1 cellular context compared by ENCODE assay signal in the genomic region with DNA sequence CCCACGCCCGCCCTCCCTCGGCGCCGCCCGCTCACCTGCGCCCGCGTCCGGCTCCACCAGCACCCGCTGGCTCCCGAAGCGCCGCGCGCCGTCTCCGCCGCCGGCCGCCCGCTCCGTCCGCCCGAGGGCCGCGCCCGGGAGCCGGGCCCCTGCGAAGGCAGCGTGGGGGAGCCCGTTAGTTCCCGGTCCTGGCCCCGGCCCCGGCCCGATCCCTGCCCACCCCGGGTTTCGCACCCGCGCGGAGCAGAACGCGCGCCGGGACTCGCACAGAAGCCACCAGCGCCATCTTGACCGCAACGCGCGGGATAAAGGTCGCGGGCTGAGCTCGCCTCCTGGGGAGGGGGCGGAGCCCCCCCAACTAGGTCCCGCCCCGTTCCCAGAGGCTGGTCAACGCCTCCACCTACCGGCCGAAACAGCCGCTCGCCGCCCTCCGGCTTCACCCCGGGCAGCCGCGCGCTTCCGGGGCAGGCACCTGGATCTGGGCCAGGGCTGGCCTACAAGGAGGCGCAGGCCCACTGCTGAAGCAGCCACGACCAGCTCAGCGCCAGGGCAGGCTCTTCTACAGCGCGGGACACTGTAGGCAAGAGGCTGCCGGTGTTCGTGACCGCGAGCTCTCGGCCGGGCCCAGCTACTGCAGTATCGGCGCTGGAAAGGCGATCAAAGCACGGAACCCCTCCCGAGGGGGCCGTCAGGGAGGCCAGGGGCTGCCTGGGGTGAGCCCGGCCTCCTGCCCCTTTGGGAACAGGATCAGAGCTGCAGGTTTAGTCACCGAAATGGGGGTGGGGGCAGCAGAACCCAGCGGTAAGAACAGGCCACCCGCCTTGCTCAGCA.
TF ChIP-seq lines count a peak whose summit lies in the region.

A gene with protein sequence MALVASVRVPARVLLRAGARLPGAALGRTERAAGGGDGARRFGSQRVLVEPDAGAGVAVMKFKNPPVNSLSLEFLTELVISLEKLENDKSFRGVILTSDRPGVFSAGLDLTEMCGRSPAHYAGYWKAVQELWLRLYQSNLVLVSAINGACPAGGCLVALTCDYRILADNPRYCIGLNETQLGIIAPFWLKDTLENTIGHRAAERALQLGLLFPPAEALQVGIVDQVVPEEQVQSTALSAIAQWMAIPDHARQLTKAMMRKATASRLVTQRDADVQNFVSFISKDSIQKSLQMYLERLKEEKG (minus strand): TSS at position 307 of the 831 bp plus-strand sequence. CDS start 21 bp downstream, at position 286.

TF ChIP-seq in HepG2, 621 proteins besides CTCF, POLR2A, EP300 and RAD21 (continued from another document and continues in another):
- TF ChIP-seq MTF1 (CRISPR knock-in tag; IDR thresholded peaks at IDR 0.05), result no peak
- no peak; the same call in 1 of the 2 replicates for TF ChIP-seq FOXO1 (CRISPR knock-in tag; IDR thresholded peaks at IDR 0.05)
- TF ChIP-seq HES4 (CRISPR knock-in tag; IDR thresholded peaks at IDR 0.05; ENCODE audit: borderline replicate concordance), result peak; percentile 52; the same call in 1 of the 2 replicates
- TF ChIP-seq, protein P1, sequence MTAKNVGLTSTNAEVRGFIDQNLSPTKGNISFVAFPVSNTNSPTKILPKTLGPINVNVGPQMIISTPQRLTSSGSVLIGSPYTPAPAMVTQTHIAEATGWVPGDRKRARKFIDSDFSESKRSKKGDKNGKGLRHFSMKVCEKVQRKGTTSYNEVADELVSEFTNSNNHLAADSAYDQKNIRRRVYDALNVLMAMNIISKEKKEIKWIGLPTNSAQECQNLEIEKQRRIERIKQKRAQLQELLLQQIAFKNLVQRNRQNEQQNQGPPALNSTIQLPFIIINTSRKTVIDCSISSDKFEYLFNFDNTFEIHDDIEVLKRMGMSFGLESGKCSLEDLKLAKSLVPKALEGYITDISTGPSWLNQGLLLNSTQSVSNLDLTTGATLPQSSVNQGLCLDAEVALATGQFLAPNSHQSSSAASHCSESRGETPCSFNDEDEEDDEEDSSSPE (CRISPR knock-in tag; IDR thresholded peaks at IDR 0.05), result peak; percentile 83
- TF ChIP-seq, protein P2, sequence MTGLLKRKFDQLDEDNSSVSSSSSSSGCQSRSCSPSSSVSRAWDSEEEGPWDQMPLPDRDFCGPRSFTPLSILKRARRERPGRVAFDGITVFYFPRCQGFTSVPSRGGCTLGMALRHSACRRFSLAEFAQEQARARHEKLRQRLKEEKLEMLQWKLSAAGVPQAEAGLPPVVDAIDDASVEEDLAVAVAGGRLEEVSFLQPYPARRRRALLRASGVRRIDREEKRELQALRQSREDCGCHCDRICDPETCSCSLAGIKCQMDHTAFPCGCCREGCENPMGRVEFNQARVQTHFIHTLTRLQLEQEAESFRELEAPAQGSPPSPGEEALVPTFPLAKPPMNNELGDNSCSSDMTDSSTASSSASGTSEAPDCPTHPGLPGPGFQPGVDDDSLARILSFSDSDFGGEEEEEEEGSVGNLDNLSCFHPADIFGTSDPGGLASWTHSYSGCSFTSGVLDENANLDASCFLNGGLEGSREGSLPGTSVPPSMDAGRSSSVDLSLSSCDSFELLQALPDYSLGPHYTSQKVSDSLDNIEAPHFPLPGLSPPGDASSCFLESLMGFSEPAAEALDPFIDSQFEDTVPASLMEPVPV (CRISPR knock-in tag; IDR thresholded peaks at IDR 0.05), result peak; percentile 89
- peak; percentile 71 for TF ChIP-seq MED8 (CRISPR knock-in tag; IDR thresholded peaks at IDR 0.05; ENCODE audit: insufficient replicate concordance)
- TF ChIP-seq U2AF2 (IDR thresholded peaks at IDR 0.05; ENCODE audit: low read depth, low read length), result no peak
- TF ChIP-seq, protein P3, sequence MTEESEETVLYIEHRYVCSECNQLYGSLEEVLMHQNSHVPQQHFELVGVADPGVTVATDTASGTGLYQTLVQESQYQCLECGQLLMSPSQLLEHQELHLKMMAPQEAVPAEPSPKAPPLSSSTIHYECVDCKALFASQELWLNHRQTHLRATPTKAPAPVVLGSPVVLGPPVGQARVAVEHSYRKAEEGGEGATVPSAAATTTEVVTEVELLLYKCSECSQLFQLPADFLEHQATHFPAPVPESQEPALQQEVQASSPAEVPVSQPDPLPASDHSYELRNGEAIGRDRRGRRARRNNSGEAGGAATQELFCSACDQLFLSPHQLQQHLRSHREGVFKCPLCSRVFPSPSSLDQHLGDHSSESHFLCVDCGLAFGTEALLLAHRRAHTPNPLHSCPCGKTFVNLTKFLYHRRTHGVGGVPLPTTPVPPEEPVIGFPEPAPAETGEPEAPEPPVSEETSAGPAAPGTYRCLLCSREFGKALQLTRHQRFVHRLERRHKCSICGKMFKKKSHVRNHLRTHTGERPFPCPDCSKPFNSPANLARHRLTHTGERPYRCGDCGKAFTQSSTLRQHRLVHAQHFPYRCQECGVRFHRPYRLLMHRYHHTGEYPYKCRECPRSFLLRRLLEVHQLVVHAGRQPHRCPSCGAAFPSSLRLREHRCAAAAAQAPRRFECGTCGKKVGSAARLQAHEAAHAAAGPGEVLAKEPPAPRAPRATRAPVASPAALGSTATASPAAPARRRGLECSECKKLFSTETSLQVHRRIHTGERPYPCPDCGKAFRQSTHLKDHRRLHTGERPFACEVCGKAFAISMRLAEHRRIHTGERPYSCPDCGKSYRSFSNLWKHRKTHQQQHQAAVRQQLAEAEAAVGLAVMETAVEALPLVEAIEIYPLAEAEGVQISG (CRISPR knock-in tag; IDR thresholded peaks at IDR 0.05), result peak; percentile 75
- TF ChIP-seq ZBTB42 (CRISPR knock-in tag; IDR thresholded peaks at IDR 0.05), result no peak
- TF ChIP-seq GTF3A (CRISPR knock-in tag; conservative IDR thresholded peaks at IDR 0.05), result no peak
- no peak for TF ChIP-seq ZNF678 (CRISPR knock-in tag; IDR thresholded peaks at IDR 0.05)
- peak; percentile 90; the same call in 1 of the 2 replicates for TF ChIP-seq ZNF772 (CRISPR knock-in tag; IDR thresholded peaks at IDR 0.05)
- TF ChIP-seq ZFP90 (CRISPR knock-in tag; IDR thresholded peaks at IDR 0.05; ENCODE audit: borderline replicate concordance), result peak; percentile 65; the same call in 1 of the 2 replicates
- TF ChIP-seq CREB1 (IDR thresholded peaks at IDR 0.05), result 0 out of 2 replicates have a peak, but pooled peaks have one; percentile 18
- TF ChIP-seq CREB1 (CRISPR knock-in tag; IDR thresholded peaks at IDR 0.05), result peak; percentile 49; the same call in 1 of the 2 replicates
- TF ChIP-seq ZNF296 (CRISPR knock-in tag; conservative IDR thresholded peaks at IDR 0.05), result no peak
- TF ChIP-seq ZFP1 (CRISPR knock-in tag; IDR thresholded peaks at IDR 0.05), result peak; percentile 43; the same call in 1 of the 2 replicates
- TF ChIP-seq, protein P4, sequence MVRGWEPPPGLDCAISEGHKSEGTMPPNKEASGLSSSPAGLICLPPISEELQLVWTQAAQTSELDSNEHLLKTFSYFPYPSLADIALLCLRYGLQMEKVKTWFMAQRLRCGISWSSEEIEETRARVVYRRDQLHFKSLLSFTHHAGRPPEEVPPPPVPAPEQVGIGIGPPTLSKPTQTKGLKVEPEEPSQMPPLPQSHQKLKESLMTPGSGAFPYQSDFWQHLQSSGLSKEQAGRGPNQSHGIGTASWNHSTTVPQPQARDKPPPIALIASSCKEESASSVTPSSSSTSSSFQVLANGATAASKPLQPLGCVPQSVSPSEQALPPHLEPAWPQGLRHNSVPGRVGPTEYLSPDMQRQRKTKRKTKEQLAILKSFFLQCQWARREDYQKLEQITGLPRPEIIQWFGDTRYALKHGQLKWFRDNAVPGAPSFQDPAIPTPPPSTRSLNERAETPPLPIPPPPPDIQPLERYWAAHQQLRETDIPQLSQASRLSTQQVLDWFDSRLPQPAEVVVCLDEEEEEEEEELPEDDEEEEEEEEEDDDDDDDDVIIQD (CRISPR knock-in tag; IDR thresholded peaks at IDR 0.05; ENCODE audit: low read depth), result peak; percentile 63
- no peak for TF ChIP-seq ZFP36 (IDR thresholded peaks at IDR 0.05; ENCODE audit: borderline replicate concordance, low read depth, low read length, partially characterized antibody)
- peak; percentile 40; the same call in 1 of the 2 replicates for TF ChIP-seq ZNF619 (CRISPR knock-in tag; IDR thresholded peaks at IDR 0.05)
- TF ChIP-seq, protein P5, sequence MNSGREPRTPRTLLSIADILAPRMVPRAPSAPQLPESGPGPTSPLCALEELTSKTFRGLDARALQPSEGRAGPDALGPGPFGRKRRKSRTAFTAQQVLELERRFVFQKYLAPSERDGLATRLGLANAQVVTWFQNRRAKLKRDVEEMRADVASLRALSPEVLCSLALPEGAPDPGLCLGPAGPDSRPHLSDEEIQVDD (CRISPR knock-in tag; IDR thresholded peaks at IDR 0.05; ENCODE audit: borderline replicate concordance), result no peak
- no peak; the same call in 1 of the 2 replicates for TF ChIP-seq SMC3 (IDR thresholded peaks at IDR 0.05; ENCODE audit: low read length)
- TF ChIP-seq, protein P6, sequence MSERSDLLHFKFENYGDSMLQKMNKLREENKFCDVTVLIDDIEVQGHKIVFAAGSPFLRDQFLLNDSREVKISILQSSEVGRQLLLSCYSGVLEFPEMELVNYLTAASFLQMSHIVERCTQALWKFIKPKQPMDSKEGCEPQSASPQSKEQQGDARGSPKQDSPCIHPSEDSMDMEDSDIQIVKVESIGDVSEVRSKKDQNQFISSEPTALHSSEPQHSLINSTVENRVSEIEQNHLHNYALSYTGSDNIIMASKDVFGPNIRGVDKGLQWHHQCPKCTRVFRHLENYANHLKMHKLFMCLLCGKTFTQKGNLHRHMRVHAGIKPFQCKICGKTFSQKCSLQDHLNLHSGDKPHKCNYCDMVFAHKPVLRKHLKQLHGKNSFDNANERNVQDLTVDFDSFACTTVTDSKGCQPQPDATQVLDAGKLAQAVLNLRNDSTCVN (CRISPR knock-in tag; IDR thresholded peaks at IDR 0.05; ENCODE audit: borderline replicate concordance), result peak; percentile 56; the same call in 1 of the 2 replicates
- TF ChIP-seq ZNF674 (CRISPR knock-in tag; IDR thresholded peaks at IDR 0.05; ENCODE audit: low read depth), result 0 out of 2 replicates have a peak, but pooled peaks have one; percentile 27
- TF ChIP-seq ZNF326 (CRISPR knock-in tag; IDR thresholded peaks at IDR 0.05; ENCODE audit: borderline replicate concordance), result no peak
- TF ChIP-seq KDM6A (CRISPR knock-in tag; IDR thresholded peaks at IDR 0.05; ENCODE audit: low read depth), result no peak
- TF ChIP-seq, protein P7, sequence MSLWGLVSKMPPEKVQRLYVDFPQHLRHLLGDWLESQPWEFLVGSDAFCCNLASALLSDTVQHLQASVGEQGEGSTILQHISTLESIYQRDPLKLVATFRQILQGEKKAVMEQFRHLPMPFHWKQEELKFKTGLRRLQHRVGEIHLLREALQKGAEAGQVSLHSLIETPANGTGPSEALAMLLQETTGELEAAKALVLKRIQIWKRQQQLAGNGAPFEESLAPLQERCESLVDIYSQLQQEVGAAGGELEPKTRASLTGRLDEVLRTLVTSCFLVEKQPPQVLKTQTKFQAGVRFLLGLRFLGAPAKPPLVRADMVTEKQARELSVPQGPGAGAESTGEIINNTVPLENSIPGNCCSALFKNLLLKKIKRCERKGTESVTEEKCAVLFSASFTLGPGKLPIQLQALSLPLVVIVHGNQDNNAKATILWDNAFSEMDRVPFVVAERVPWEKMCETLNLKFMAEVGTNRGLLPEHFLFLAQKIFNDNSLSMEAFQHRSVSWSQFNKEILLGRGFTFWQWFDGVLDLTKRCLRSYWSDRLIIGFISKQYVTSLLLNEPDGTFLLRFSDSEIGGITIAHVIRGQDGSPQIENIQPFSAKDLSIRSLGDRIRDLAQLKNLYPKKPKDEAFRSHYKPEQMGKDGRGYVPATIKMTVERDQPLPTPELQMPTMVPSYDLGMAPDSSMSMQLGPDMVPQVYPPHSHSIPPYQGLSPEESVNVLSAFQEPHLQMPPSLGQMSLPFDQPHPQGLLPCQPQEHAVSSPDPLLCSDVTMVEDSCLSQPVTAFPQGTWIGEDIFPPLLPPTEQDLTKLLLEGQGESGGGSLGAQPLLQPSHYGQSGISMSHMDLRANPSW (CRISPR knock-in tag; IDR thresholded peaks at IDR 0.05; ENCODE audit: borderline replicate concordance), result peak; percentile 69; the same call in 1 of the 2 replicates
- peak; percentile 6; the same call in 1 of the 2 replicates for TF ChIP-seq NR2F2 (IDR thresholded peaks at IDR 0.05; ENCODE audit: borderline replicate concordance, low read depth)
- peak; percentile 25; the same call in 1 of the 2 replicates for TF ChIP-seq NFYB (CRISPR knock-in tag; IDR thresholded peaks at IDR 0.05)
- TF ChIP-seq ZNF343 (CRISPR knock-in tag; IDR thresholded peaks at IDR 0.05), result peak; percentile 90
- TF ChIP-seq, protein P8, sequence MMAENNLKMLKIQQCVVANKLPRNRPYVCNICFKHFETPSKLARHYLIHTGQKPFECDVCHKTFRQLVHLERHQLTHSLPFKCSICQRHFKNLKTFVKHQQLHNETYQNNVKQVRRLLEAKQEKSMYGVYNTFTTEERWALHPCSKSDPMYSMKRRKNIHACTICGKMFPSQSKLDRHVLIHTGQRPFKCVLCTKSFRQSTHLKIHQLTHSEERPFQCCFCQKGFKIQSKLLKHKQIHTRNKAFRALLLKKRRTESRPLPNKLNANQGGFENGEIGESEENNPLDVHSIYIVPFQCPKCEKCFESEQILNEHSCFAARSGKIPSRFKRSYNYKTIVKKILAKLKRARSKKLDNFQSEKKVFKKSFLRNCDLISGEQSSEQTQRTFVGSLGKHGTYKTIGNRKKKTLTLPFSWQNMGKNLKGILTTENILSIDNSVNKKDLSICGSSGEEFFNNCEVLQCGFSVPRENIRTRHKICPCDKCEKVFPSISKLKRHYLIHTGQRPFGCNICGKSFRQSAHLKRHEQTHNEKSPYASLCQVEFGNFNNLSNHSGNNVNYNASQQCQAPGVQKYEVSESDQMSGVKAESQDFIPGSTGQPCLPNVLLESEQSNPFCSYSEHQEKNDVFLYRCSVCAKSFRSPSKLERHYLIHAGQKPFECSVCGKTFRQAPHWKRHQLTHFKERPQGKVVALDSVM (CRISPR knock-in tag; IDR thresholded peaks at IDR 0.05), result peak; percentile 67
- TF ChIP-seq SCMH1 (CRISPR knock-in tag; IDR thresholded peaks at IDR 0.05; ENCODE audit: borderline replicate concordance), result no peak
- peak; percentile 64; the same call in 1 of the 2 replicates for TF ChIP-seq SP4 (CRISPR knock-in tag; IDR thresholded peaks at IDR 0.05)
- TF ChIP-seq NR3C1 (CRISPR knock-in tag; IDR thresholded peaks at IDR 0.05), result no peak
- peak; percentile 31; the same call in 1 of the 2 replicates for TF ChIP-seq CEBPG (CRISPR knock-in tag; IDR thresholded peaks at IDR 0.05)
- peak; percentile 90 for TF ChIP-seq AKAP8 (CRISPR knock-in tag; IDR thresholded peaks at IDR 0.05)
- TF ChIP-seq NCOA1 (CRISPR knock-in tag; IDR thresholded peaks at IDR 0.05), result peak; percentile 46; the same call in 1 of the 2 replicates
- TF ChIP-seq IRX3 (CRISPR knock-in tag; IDR thresholded peaks at IDR 0.05; ENCODE audit: borderline replicate concordance, low read depth), result 0 out of 2 replicates have a peak, but pooled peaks have one; percentile 61
- peak; percentile 87 for TF ChIP-seq IRF2 (CRISPR knock-in tag; IDR thresholded peaks at IDR 0.05)
- TF ChIP-seq, protein P9, sequence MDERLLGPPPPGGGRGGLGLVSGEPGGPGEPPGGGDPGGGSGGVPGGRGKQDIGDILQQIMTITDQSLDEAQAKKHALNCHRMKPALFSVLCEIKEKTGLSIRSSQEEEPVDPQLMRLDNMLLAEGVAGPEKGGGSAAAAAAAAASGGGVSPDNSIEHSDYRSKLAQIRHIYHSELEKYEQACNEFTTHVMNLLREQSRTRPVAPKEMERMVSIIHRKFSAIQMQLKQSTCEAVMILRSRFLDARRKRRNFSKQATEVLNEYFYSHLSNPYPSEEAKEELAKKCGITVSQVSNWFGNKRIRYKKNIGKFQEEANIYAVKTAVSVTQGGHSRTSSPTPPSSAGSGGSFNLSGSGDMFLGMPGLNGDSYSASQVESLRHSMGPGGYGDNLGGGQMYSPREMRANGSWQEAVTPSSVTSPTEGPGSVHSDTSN (CRISPR knock-in tag; IDR thresholded peaks at IDR 0.05), result no peak
